Comparison of ENCODE assay signal across 7 cellular contexts in genomic region chr10:120671491-120671890, GRCh38.
"Had no signal": no experiment of that assay in that cellular context is flagged by ENCODE, and none has a peak within 500 bp of the region (broad histone marks: within the 10 kb centered on the region; RNA-seq: fewer than 3 reads in every experiment).

No MANE protein-coding gene starts in this region.

- H3K4me3 Mint-ChIP-seq: H9, IgD-negative memory B cell had no signal

- H3K36me3 Mint-ChIP-seq: IgD-negative memory B cell had no signal

- H2AFZ ChIP-seq: GM23248 had no signal

- H3K4me3 ChIP-seq: GM23248 had no signal

- DNase-seq: GM23248, H9, HCEC 1CT, KBM-7 had no signal

- H3K4me2 ChIP-seq: KMS-11 had no signal

- H3K4me1 Mint-ChIP-seq: IgD-negative memory B cell had no signal

- H3K9ac ChIP-seq: GM23248, KMS-11 had no signal

- H3K27ac ChIP-seq: GM23248, HL-60, KMS-11 had no signal

- H3K27ac Mint-ChIP-seq: H9, IgD-negative memory B cell had no signal
